In genomic region chr16:86931410-86931941, GRCh38 we compare ENCODE assay signal across 11 cellular contexts.
DNase-seq lines count a peak whose midpoint lies in the region; ATAC-seq, FAIRE-seq and TF ChIP-seq lines count a peak whose summit lies in the region.
"Had no signal": no experiment of that assay in that cellular context is flagged by ENCODE, and none has a peak within 500 bp of the region (broad histone marks: within the 10 kb centered on the region; RNA-seq: fewer than 3 reads in every experiment).

No MANE protein-coding gene starts in this region.

- H3K4ac ChIP-seq in mesenchymal stem cell (ENCODE audit: low read depth in 1 of 2, low read length in 2 of 2), result no peak overlapping the region

- no peaks in the 10 kb centered on the region for H4K20me1 ChIP-seq in endothelial cell of umbilical vein (replicated peaks; ENCODE audit: control insufficient read depth, extremely low read depth, insufficient read depth, low read length)

- WGBS in mesenchymal stem cell, result 55% methylated on average over 26 of the region's 26 CpGs

- no peaks in the 10 kb centered on the region for H3K79me2 ChIP-seq in endothelial cell of umbilical vein (ENCODE audit: control insufficient read depth, insufficient read depth, low read length)

- H3K36me3 ChIP-seq in endothelial cell of umbilical vein (ENCODE audit: control insufficient read depth in 2 of 2, extremely low read depth in 1 of 2, insufficient read depth in 2 of 2, low read length in 2 of 2) (no peaks in the 10 kb centered on the region), mesenchymal stem cell (ENCODE audit: control insufficient read depth in 1 of 2, insufficient read depth in 2 of 2, low read depth in 1 of 2, low read length in 2 of 2) (no peaks in the 10 kb centered on the region)

- H3K27ac ChIP-seq in endothelial cell of umbilical vein (ENCODE audit: insufficient read depth, low read depth, low read length) (peak overlapping the region; percentile 91), mesenchymal stem cell (ENCODE audit: low read length, poor library complexity, severe bottlenecking) (no peak overlapping the region)
- H3K27ac ChIP-seq: VCaP had no signal

- peak; percentile 98 for FAIRE-seq in endothelial cell of umbilical vein (lab: Jason Lieb, UNC)

- peak overlapping the region; percentile 86 for H3K9ac ChIP-seq in endothelial cell of umbilical vein (replicated peaks; ENCODE audit: extremely low read depth, insufficient read depth, low read length)
- H3K9ac ChIP-seq in mesenchymal stem cell (ENCODE audit: low read length), result peak overlapping the region; percentile 60

- DNase-seq in AG08395 (ENCODE audit: low spot score) (peak; percentile 83), NCI-H226 (peak; percentile 79), endothelial cell of umbilical vein (ENCODE audit: low read depth, low spot score) (peak; percentile 98), mesenchymal stem cell (peak; percentile 79), SIG-M5 treated with dmso at 0.1 percent for 504 hours (lab: John Stamatoyannopoulos, UW; ENCODE audit: unreplicated experiment) (no peak), T1000 (lab: John Stamatoyannopoulos, UW) (no peak)
- DNase-seq: activated naive CD4-positive, alpha-beta T cell treated with anti-CD3 and anti-CD28 coated beads, Interleukin-2, amount 10 ng/mL, durations not matched to agents 7 days and 5 days; CD4-positive, CD25-positive, alpha-beta regulatory T cell had no signal

- peak overlapping the region in 1 of 2 experiments; percentile 37 for H3K18ac ChIP-seq in mesenchymal stem cell (ENCODE audit: low read depth in 1 of 2, low read length in 2 of 2)

- H3K9me3 ChIP-seq in endothelial cell of umbilical vein (replicated peaks; ENCODE audit: control insufficient read depth, insufficient read depth, low read length) (no peaks in the 10 kb centered on the region), mesenchymal stem cell (ENCODE audit: control insufficient read depth, low read length) (no peaks in the 10 kb centered on the region)

- peak overlapping the region; percentile 23 for H3K4me2 ChIP-seq in endothelial cell of umbilical vein (ENCODE audit: insufficient read depth, low read length)
- no peak overlapping the region for H3K4me2 ChIP-seq in mesenchymal stem cell (ENCODE audit: low read length, poor library complexity, severe bottlenecking)

- H3K4me1 ChIP-seq in endothelial cell of umbilical vein (ENCODE audit: control insufficient read depth, extremely low read depth, insufficient read depth, low read length), result peaks cover 49% of the 10 kb centered on the region
- H3K4me1 ChIP-seq in mesenchymal stem cell (ENCODE audit: control insufficient read depth, insufficient read depth, low read depth, low read length), result peaks cover 24% of the 10 kb centered on the region

- TF ChIP-seq CTCF in endothelial cell of umbilical vein (IDR thresholded peaks at IDR 0.05; ENCODE audit: extremely low read depth in 1 of 2, insufficient read depth in 1 of 2, low read depth in 1 of 2, low read length in 2 of 2), result peak in 1 of 2 donors; percentile 32

- no peak overlapping the region for H2BK15ac ChIP-seq in mesenchymal stem cell (ENCODE audit: low read depth, poor library complexity, severe bottlenecking)

- H3K4me3 ChIP-seq in endothelial cell of umbilical vein (replicated peaks in 1 of 3; ENCODE audit: insufficient read depth in 1 of 3, low read depth in 1 of 3, low read length in 3 of 3) (no peak overlapping the region), mesenchymal stem cell (ENCODE audit: insufficient read depth in 1 of 2, low read depth in 1 of 2, low read length in 2 of 2) (peak overlapping the region in 1 of 2 experiments; percentile 68)

- TF ChIP-seq POLR2A in endothelial cell of umbilical vein (IDR thresholded peaks at IDR 0.05; ENCODE audit: low read depth, low read length), result peak; percentile 68

- H2BK5ac ChIP-seq in mesenchymal stem cell (ENCODE audit: low read depth, low read length, poor library complexity, severe bottlenecking), result no peak overlapping the region

- H3K23ac ChIP-seq in mesenchymal stem cell (ENCODE audit: low read length in 2 of 2), result no peak overlapping the region

- no peak overlapping the region for H4K8ac ChIP-seq in mesenchymal stem cell (ENCODE audit: low read length)

- no peak overlapping the region for H2BK12ac ChIP-seq in mesenchymal stem cell (ENCODE audit: low read length in 2 of 2)

- POLR2A ChIA-PET in endothelial cell of umbilical vein (lab: Charles Lee), result interaction anchor here (0.6 kb wide), 1 partner anchor 355 kb away, joined by 8 read pairs; no protein-coding TSS in a partner anchor

- no peak overlapping the region for H2BK120ac ChIP-seq in mesenchymal stem cell (ENCODE audit: low read depth, low read length)

- H3K27me3 ChIP-seq in endothelial cell of umbilical vein (ENCODE audit: control insufficient read depth in 2 of 2, insufficient read depth in 2 of 2, low read length in 2 of 2), result no peaks in the 10 kb centered on the region
- peaks cover 0 to 53% of the 10 kb centered on the region in 2 experiments for H3K27me3 ChIP-seq in mesenchymal stem cell (ENCODE audit: control insufficient read depth in 1 of 2, insufficient read depth in 1 of 2, low read length in 2 of 2)

- H2AFZ ChIP-seq in endothelial cell of umbilical vein (ENCODE audit: low read depth, low read length), result no peak overlapping the region
- H2AFZ ChIP-seq in mesenchymal stem cell (ENCODE audit: low read depth, low read length), result no peak overlapping the region

- no TSS peak for BruUV-seq in endothelial cell of umbilical vein (replicated peaks; lab: Mats Ljungman, UMichigan)

- H3K9me1 ChIP-seq in endothelial cell of umbilical vein (replicated peaks; ENCODE audit: control insufficient read depth, extremely low read depth, insufficient read depth, low read length), result no peaks in the 10 kb centered on the region

- no peak overlapping the region for H2AK5ac ChIP-seq in mesenchymal stem cell (ENCODE audit: low read length, severe bottlenecking)

- dilution Hi-C loops in endothelial cell of umbilical vein (cut with MboI; ENCODE audit: extremely low pct_ligation_motif_present, low sequenced_read_pairs), result no loop called here

- no peak overlapping the region for H3K14ac ChIP-seq in mesenchymal stem cell (ENCODE audit: low read length in 2 of 2)

- H4K91ac ChIP-seq in mesenchymal stem cell (ENCODE audit: low read length), result peak overlapping the region; percentile 70

- intact Hi-C loops in endothelial cell of umbilical vein (cut with micrococcal nuclease), result loop anchor here (1.0 to 5.0 kb wide), 6 partner anchors 15 to 456 kb away; no protein-coding TSS in a partner anchor

- CTCF ChIA-PET in endothelial cell of umbilical vein (lab: Charles Lee), result interaction anchor here (0.8 to 1.6 kb wide), 4 partner anchors 86 to 367 kb away, joined by 3 to 15 read pairs (median 4); no protein-coding TSS in a partner anchor

- ATAC-seq in HG03521 (IDR thresholded peaks at IDR 0.05; ENCODE audit: unreplicated experiment) (no peak), GM18907 (IDR thresholded peaks at IDR 0.05; ENCODE audit: unreplicated experiment) (no peak)

- no peaks in the 10 kb centered on the region for H3K79me1 ChIP-seq in mesenchymal stem cell (replicated peaks; ENCODE audit: low read length, poor library complexity, severe bottlenecking)

TF ChIP-seq in endothelial cell of umbilical vein, 7 proteins besides CTCF, POLR2A, EP300 and RAD21:
- TF ChIP-seq FOS (IDR thresholded peaks at IDR 0.05; ENCODE audit: borderline replicate concordance, insufficient read depth, low read length) (peak; percentile 86), POLR2AphosphoS5 (IDR thresholded peaks at IDR 0.05; ENCODE audit: insufficient read depth, low read depth, low read length) (peak; percentile 78), JUN (IDR thresholded peaks at IDR 0.05; ENCODE audit: borderline replicate concordance, insufficient read depth, insufficient read length, low read depth) (peak; percentile 84), MAX (IDR thresholded peaks at IDR 0.05; ENCODE audit: insufficient read depth, insufficient read length) (peak; percentile 3), EZH2 (IDR thresholded peaks at IDR 0.05; ENCODE audit: borderline replicate concordance, low read depth, low read length, severe bottlenecking) (no peak), GATA2 (IDR thresholded peaks at IDR 0.05; ENCODE audit: insufficient read depth, insufficient read length, low read depth, low read length) (peak; percentile 95)

Comparison
In these comparisons a context has a peak if more than half of its experiments do, and no peak if none do; other contexts are left out.
1. DNase-seq: peak in AG08395 (single experiment), NCI-H226 (single experiment), endothelial cell of umbilical vein (single experiment) and mesenchymal stem cell (single experiment); none in SIG-M5 treated with dmso at 0.1 percent for 504 hours (single experiment) and T1000 (single experiment).